11 cellular contexts compared by ENCODE assay signal in the genomic region with DNA sequence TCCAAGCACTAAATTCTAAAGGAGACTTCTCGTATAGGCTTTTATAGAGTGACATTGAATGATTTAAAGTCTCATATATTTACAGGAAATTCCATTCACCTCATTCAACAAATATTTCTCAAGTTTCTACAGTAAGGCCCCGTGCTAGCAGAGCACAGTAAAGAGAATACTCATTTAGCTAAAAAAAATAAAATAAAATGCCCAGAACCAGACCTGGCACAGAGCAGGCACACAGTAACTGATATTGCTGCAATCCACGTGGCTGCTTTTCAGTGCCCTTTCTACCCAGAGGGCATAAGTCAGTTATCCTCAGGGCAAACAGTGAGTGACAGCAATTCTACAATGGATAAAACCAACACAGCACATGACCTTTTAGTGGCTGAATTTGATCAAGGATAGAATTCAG. TPM values are rescaled to one million over a fixed set of nuclear protein-coding genes. Genes with fewer than 3 reads are reported as not detected.
DNase-seq lines count a peak whose midpoint lies in the region; ATAC-seq, FAIRE-seq and TF ChIP-seq lines count a peak whose summit lies in the region.
"Had no signal": no experiment of that assay in that cellular context is flagged by ENCODE, and none has a peak within 500 bp of the region (broad histone marks: within the 10 kb centered on the region; RNA-seq: fewer than 3 reads in every experiment).

No MANE protein-coding gene starts in this region.

- no peaks in the 10 kb centered on the region for H3K27me3 ChIP-seq in small intestine (ENCODE audit: control insufficient read depth in 2 of 2, insufficient read depth in 2 of 2, low read length in 2 of 2)

- TF ChIP-seq CTCF in RWPE1 (conservative IDR thresholded peaks at IDR 0.05; ENCODE audit: low read depth) (no peak), fibroblast of pulmonary artery (IDR thresholded peaks at IDR 0.05; ENCODE audit: low read length, missing control alignments) (no peak)

- ATAC-seq in GM21576 (IDR thresholded peaks at IDR 0.05; ENCODE audit: unreplicated experiment), result no peak

- FAIRE-seq in small intestine (lab: Jason Lieb, UNC), result no peak
- FAIRE-seq: GM18507 had no signal

- CTCF ChIA-PET in RWPE1 (lab: Yijun Ruan, JAX), result no interaction called here

- no peaks in the 10 kb centered on the region for H3K4me1 ChIP-seq in small intestine (ENCODE audit: control insufficient read depth in 2 of 2, insufficient read depth in 1 of 2, low read depth in 1 of 2, low read length in 1 of 2)

- H3K36me3 ChIP-seq in small intestine (ENCODE audit: control insufficient read depth in 2 of 2, insufficient read depth in 2 of 2, low read length in 2 of 2), result no peaks in the 10 kb centered on the region

- H3K9me3 ChIP-seq in small intestine (ENCODE audit: control insufficient read depth, low read depth), result no peaks in the 10 kb centered on the region

- WGBS in small intestine, 3 donors, result 24 to 43% (median 28%) methylated on average over 3 of the region's 3 CpGs

- POLR2A ChIA-PET in RWPE1 (lab: Yijun Ruan, JAX; ENCODE audit: low non-redundant PET), result no interaction called here

- H3K27ac ChIP-seq in RWPE1 (peak overlapping the region; percentile 59), small intestine (ENCODE audit: low read depth in 1 of 2, low read length in 1 of 2) (no peak overlapping the region)

- DNase-seq in GM04504 (ENCODE audit: low read depth) (peak; percentile 32), RWPE1 (ENCODE audit: low spot score) (peak; percentile 26), fibroblast of pulmonary artery (ENCODE audit: low read depth) (peak; percentile 38), small intestine (peak; percentile 73), D341Med (ENCODE audit: low spot score) (no peak)
- DNase-seq in activated CD4-positive, CD25-positive, alpha-beta regulatory T cell (lab: John Stamatoyannopoulos, UW), result no peak
- DNase-seq: DND-41, endodermal cell, NCI-H446 had no signal

- H3K4me3 ChIP-seq in fibroblast of pulmonary artery (replicated peaks; ENCODE audit: low read depth, low read length) (no peak overlapping the region), small intestine (ENCODE audit: low read depth in 1 of 2, low read length in 2 of 2) (no peak overlapping the region)

RNA-seq across cellular contexts. Expression of a gene that starts 52.6 kb away (rescaled TPM):
- polyA plus RNA-seq in small intestine, result 100 to 1,000 TPM in 2 of 3 donors, 10 to 100 TPM in 1; 93.6 to 156 (median 116) TPM

Comparison
In these comparisons a context has a peak if more than half of its experiments do, and no peak if none do; other contexts are left out.
1. DNase-seq: peak in GM04504 (single experiment), RWPE1 (single experiment), fibroblast of pulmonary artery (single experiment) and small intestine (single experiment); none in activated CD4-positive, CD25-positive, alpha-beta regulatory T cell (0 of 4) and D341Med (single experiment).